2 cellular contexts compared by ENCODE assay signal in the genomic region with DNA sequence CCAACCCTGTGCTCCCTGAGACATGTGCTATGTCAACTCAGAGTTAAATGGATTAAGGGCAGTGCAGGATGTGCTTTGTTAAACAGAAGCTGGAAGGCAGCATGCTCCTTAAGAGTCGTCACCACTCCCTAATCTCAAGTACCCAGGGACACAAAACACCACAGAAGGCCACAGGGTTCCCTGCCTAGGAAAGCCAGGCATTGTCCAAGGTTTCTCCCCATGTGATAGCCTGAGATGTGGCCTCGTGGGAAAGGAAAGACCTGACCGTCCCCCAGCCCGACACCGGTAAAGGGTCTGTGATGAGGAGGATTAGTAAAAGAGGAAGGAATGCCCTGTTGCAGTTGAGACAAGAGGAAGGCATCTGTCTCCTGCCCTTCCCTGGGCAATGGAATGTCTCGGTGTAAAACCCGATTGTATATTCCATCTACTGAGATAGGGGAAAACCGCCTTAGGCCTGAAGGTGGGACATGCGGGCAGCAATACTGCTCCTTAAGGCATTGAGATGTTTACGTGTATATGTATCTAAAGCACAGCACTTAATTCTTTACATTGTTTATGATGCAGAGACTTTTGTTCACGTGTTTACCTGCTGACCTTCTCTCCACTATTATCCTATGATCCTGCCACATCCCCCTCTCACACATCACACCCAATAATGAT. TPM values are rescaled to one million over a fixed set of nuclear protein-coding genes. Genes with fewer than 3 reads are reported as not detected.
"Had no signal": no experiment of that assay in that cellular context is flagged by ENCODE, and none has a peak within 500 bp of the region (broad histone marks: within the 10 kb centered on the region; RNA-seq: fewer than 3 reads in every experiment).

No MANE protein-coding gene starts in this region.

RNA-seq across cellular contexts. Expression of a gene that starts 48.8 kb away (rescaled TPM):
- total RNA-seq: myocyte; naive thymus-derived CD8-positive, alpha-beta T cell had no signal
